Comparison of ENCODE assay signal across 25 cellular contexts in genomic region chr6:40825085-40825484, GRCh38.
"Had no signal": no experiment of that assay in that cellular context is flagged by ENCODE, and none has a peak within 500 bp of the region (broad histone marks: within the 10 kb centered on the region; RNA-seq: fewer than 3 reads in every experiment).

No MANE protein-coding gene starts in this region.

- DNase-seq: activated CD4-positive, alpha-beta memory T cell treated with anti-CD3 and anti-CD28 coated beads, Interleukin-2, amount 10 ng/mL, durations not matched to agents 7 days and 5 days; activated CD4-positive, alpha-beta T cell treated with anti-CD3 and anti-CD28 coated beads for 1 hour; activated CD4-positive, alpha-beta T cell treated with anti-CD3 and anti-CD28 coated beads for 48 hours; activated CD4-positive, CD25-positive, alpha-beta regulatory T cell; activated CD8-positive, alpha-beta memory T cell treated with anti-CD3 and anti-CD28 coated beads for 24 hours; activated CD8-positive, alpha-beta memory T cell treated with anti-CD3 and anti-CD28 coated beads, Interleukin-2, amount 10 ng/mL, durations not matched to agents 7 days and 5 days; activated CD8-positive, alpha-beta memory T cell treated with anti-CD3 and anti-CD28 coated beads, Interleukin-2, amount 50 U/mL, for 48 hours; activated effector memory CD4-positive, alpha-beta T cell treated with Interleukin-2 at 50 U/mL for 16 hours; activated naive CD8-positive, alpha-beta T cell treated with anti-CD3 and anti-CD28 coated beads, Interleukin-2, amount 10 ng/mL, durations not matched to agents 7 days and 5 days; amygdala; NCI-H1048; NCI-H1436 treated with DMSO at 0.1 percent for 48 hours; NCI-H345; NK-92 treated with Interleukin-12 subunit alpha and Interleukin-12 subunit beta, amount 100 ng/mL, for 24 hours; PC-3; RPMI8226; T-helper 1 cell; T-helper 2 cell; T1000; WERI-Rb-1 had no signal

- H3K36me3 ChIP-seq: ascending aorta, Peyer's patch, SJSA1, WERI-Rb-1 had no signal

- H3K4me3 ChIP-seq: ascending aorta, Peyer's patch, SJSA1 had no signal

- H3K27ac ChIP-seq: ascending aorta, KMS-11, Peyer's patch, SJSA1, WERI-Rb-1 had no signal

- H3K4me1 Mint-ChIP-seq: activated CD4-positive, alpha-beta memory T cell treated with anti-CD3 and anti-CD28 coated beads, Interleukin-2, amount 10 ng/mL, durations not matched to agents 7 days and 5 days; activated CD8-positive, alpha-beta memory T cell treated with anti-CD3 and anti-CD28 coated beads, Interleukin-2, amount 10 ng/mL, durations not matched to agents 7 days and 5 days; activated naive CD4-positive, alpha-beta T cell treated with anti-CD3 and anti-CD28 coated beads, Interleukin-2, amount 50 U/mL, for 24 hours; activated naive CD8-positive, alpha-beta T cell treated with anti-CD3 and anti-CD28 coated beads, Interleukin-2, amount 10 ng/mL, durations not matched to agents 7 days and 5 days had no signal

- H3K27me3 ChIP-seq: ascending aorta, Peyer's patch had no signal

- ATAC-seq: activated CD8-positive, alpha-beta memory T cell treated with anti-CD3 and anti-CD28 coated beads, Interleukin-2, amount 10 ng/mL, durations not matched to agents 7 days and 5 days had no signal

- H3K36me3 Mint-ChIP-seq: activated CD8-positive, alpha-beta memory T cell treated with anti-CD3 and anti-CD28 coated beads, Interleukin-2, amount 10 ng/mL, durations not matched to agents 7 days and 5 days; activated naive CD4-positive, alpha-beta T cell treated with anti-CD3 and anti-CD28 coated beads, Interleukin-2, amount 50 U/mL, for 24 hours; activated naive CD8-positive, alpha-beta T cell treated with anti-CD3 and anti-CD28 coated beads, Interleukin-2, amount 10 ng/mL, durations not matched to agents 7 days and 5 days had no signal

- H3K27ac Mint-ChIP-seq: activated CD4-positive, alpha-beta memory T cell treated with anti-CD3 and anti-CD28 coated beads, Interleukin-2, amount 10 ng/mL, durations not matched to agents 7 days and 5 days; activated CD8-positive, alpha-beta memory T cell treated with anti-CD3 and anti-CD28 coated beads, Interleukin-2, amount 10 ng/mL, durations not matched to agents 7 days and 5 days; activated naive CD4-positive, alpha-beta T cell treated with anti-CD3 and anti-CD28 coated beads, Interleukin-2, amount 50 U/mL, for 24 hours; activated naive CD8-positive, alpha-beta T cell treated with anti-CD3 and anti-CD28 coated beads, Interleukin-2, amount 10 ng/mL, durations not matched to agents 7 days and 5 days had no signal

- H3K4me3 Mint-ChIP-seq: activated CD4-positive, alpha-beta memory T cell treated with anti-CD3 and anti-CD28 coated beads, Interleukin-2, amount 10 ng/mL, durations not matched to agents 7 days and 5 days; activated CD8-positive, alpha-beta memory T cell treated with anti-CD3 and anti-CD28 coated beads, Interleukin-2, amount 10 ng/mL, durations not matched to agents 7 days and 5 days; activated naive CD4-positive, alpha-beta T cell treated with anti-CD3 and anti-CD28 coated beads, Interleukin-2, amount 50 U/mL, for 24 hours; activated naive CD8-positive, alpha-beta T cell treated with anti-CD3 and anti-CD28 coated beads, Interleukin-2, amount 10 ng/mL, durations not matched to agents 7 days and 5 days had no signal

- H3K9me3 ChIP-seq: ascending aorta, Peyer's patch, SJSA1 had no signal

- H3K4me1 ChIP-seq: ascending aorta, Peyer's patch, SJSA1 had no signal

- H3K9me3 Mint-ChIP-seq: activated CD4-positive, alpha-beta memory T cell treated with anti-CD3 and anti-CD28 coated beads, Interleukin-2, amount 10 ng/mL, durations not matched to agents 7 days and 5 days; activated naive CD4-positive, alpha-beta T cell treated with anti-CD3 and anti-CD28 coated beads, Interleukin-2, amount 50 U/mL, for 24 hours; activated naive CD8-positive, alpha-beta T cell treated with anti-CD3 and anti-CD28 coated beads, Interleukin-2, amount 10 ng/mL, durations not matched to agents 7 days and 5 days had no signal
